In genomic region chr7:91780526-91780925, GRCh38 we compare ENCODE assay signal across 11 cellular contexts.
A peak's percentile ranks its signal among the peaks of the same experiment; 100 is the strongest.
DNase-seq lines count a peak whose midpoint lies in the region; ATAC-seq lines count a peak whose summit lies in the region.
"Had no signal": no experiment of that assay in that cellular context is flagged by ENCODE, and none has a peak within 500 bp of the region (broad histone marks: within the 10 kb centered on the region; RNA-seq: fewer than 3 reads in every experiment).

No MANE protein-coding gene starts in this region.

- peak; percentile 29 for DNase-seq in D341Med (ENCODE audit: low spot score)
- peak; percentile 67 for DNase-seq in NCI-H82 treated with DMSO at 0.1 percent for 48 hours (lab: John Stamatoyannopoulos, UW; ENCODE audit: unreplicated experiment)
- DNase-seq in myocyte (ENCODE audit: low read depth) = peak; percentile 26
- no peak for DNase-seq in CD1c-positive myeloid dendritic cell (ENCODE audit: extremely low spot score)
- no peak for DNase-seq in NCI-H524 treated with DMSO at 0.1 percent for 48 hours (lab: John Stamatoyannopoulos, UW)
- DNase-seq: AML-193; CD4-positive, alpha-beta memory T cell; HCEC 1CT had no signal

- no peak for ATAC-seq in GM21423 (IDR thresholded peaks at IDR 0.05; ENCODE audit: unreplicated experiment)
- no peak for ATAC-seq in activated CD4-positive, CD25-positive, alpha-beta regulatory T cell treated with anti-CD3 and anti-CD28 coated beads, Interleukin-2, amount 50 U/mL, for 24 hours
- ATAC-seq: GM23338 had no signal

Comparison
In these comparisons a context has a peak if more than half of its experiments do, and no peak if none do; other contexts are left out.
1. DNase-seq: peak in D341Med (single experiment), NCI-H82 treated with DMSO at 0.1 percent for 48 hours (single experiment) and myocyte (single experiment); none in CD1c-positive myeloid dendritic cell (single experiment) and NCI-H524 treated with DMSO at 0.1 percent for 48 hours (single experiment).